ENCODE assay signal across 9 cellular contexts in the genomic region with DNA sequence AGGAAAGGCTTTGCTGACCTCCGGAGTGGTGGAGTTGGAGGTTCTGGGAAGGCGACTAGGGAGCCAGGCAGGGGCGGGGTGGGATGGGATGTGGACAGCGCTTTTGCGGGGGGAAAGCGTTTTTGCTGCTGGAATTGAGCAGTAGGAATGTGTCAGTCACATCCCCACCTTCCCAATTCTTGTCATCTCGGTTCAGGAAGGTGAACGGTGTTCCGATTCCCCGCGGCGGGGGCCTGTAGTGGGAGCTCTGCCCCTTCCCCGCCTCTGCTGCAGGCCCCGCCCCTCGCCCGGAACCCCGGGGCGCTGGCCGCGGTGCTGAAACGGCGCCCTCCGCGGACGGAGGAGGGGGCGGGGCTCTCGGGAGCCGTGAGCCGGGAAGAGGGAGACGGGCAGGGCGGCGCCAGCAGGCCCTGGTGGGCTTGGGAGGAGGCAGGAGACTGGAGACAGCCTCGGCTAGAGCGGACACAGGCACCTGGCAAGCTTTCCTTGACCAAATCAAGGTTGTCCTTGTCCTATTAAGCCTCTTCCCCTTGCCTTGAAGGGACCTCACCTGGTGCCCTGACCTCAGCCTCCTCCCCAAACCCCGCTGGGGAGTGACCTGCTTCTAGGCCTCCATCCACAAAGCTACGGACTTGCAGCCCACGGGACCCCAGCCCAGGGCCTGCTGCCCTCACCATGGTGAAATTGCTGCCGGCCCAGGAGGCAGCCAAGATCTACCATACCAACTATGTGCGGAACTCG. TPM values are rescaled to one million over a fixed set of nuclear protein-coding genes. Genes with fewer than 3 reads are reported as not detected.
DNase-seq lines count a peak whose midpoint lies in the region; ATAC-seq and TF ChIP-seq lines count a peak whose summit lies in the region.
"Had no signal": no experiment of that assay in that cellular context is flagged by ENCODE, and none has a peak within 500 bp of the region (broad histone marks: within the 10 kb centered on the region; RNA-seq: fewer than 3 reads in every experiment).

A gene (plus strand): TSS at position 357 of the 741 bp plus-strand sequence. CDS start 319 bp downstream, at position 676.

- H3K9ac ChIP-seq in HUES6 (ENCODE audit: low read length) (no peak within 1 kb of the TSS), iPS-18a (ENCODE audit: low read length) (no peak within 1 kb of the TSS)

- H3K9me3 Mint-ChIP-seq in activated naive CD8-positive, alpha-beta T cell treated with anti-CD3 and anti-CD28 coated beads for 36 hours, result no peaks in the 10 kb centered on the region

- H3K4me1 Mint-ChIP-seq in activated naive CD8-positive, alpha-beta T cell treated with anti-CD3 and anti-CD28 coated beads for 36 hours, result peaks cover 2% of the 10 kb centered on the region

- H3K4me1 ChIP-seq in HUES6 (ENCODE audit: control insufficient read depth, insufficient read depth, low read length) (0 out of 2 replicates have a peak, but pooled peaks cover 4% of the 10 kb centered on the region), iPS-18a (ENCODE audit: control insufficient read depth, low read depth, low read length) (no peaks in the 10 kb centered on the region)

- no peak for ATAC-seq in HG02588 (IDR thresholded peaks at IDR 0.05; ENCODE audit: unreplicated experiment)

- H3K4me3 ChIP-seq in BJ (ENCODE audit: low read depth, low read length), result peak within 1 kb of the TSS; percentile 25
- H3K4me3 ChIP-seq in HUES6 (ENCODE audit: low read depth, low read length), result peak within 1 kb of the TSS; percentile 66
- H3K4me3 ChIP-seq in iPS-18a (ENCODE audit: low read length), result peak within 1 kb of the TSS; percentile 51

- H3K4me3 Mint-ChIP-seq in activated naive CD8-positive, alpha-beta T cell treated with anti-CD3 and anti-CD28 coated beads for 36 hours, result no peak within 1 kb of the TSS

- H3K36me3 Mint-ChIP-seq in activated naive CD8-positive, alpha-beta T cell treated with anti-CD3 and anti-CD28 coated beads for 36 hours, result no peaks in the 10 kb centered on the region

- no peaks in the 10 kb centered on the region for H3K27me3 ChIP-seq in BJ (ENCODE audit: control insufficient read depth, insufficient read depth, low read length)
- peaks cover 11% of the 10 kb centered on the region; the same call in 1 of the 2 replicates for H3K27me3 ChIP-seq in HUES6 (ENCODE audit: control insufficient read depth, insufficient read depth, low read length)
- H3K27me3 ChIP-seq in iPS-18a (ENCODE audit: control insufficient read depth, insufficient read depth, low read length), result no peaks in the 10 kb centered on the region

- H3K9me3 ChIP-seq in HUES6 (ENCODE audit: control insufficient read depth, insufficient read depth, low read depth, low read length) (no peaks in the 10 kb centered on the region), iPS-18a (ENCODE audit: control insufficient read depth, low read depth, low read length) (no peaks in the 10 kb centered on the region)

- CTCF ChIA-PET in BJ (lab: Yijun Ruan, JAX), result no interaction called here

- TF ChIP-seq CTCF in BJ (IDR thresholded peaks at IDR 0.05; ENCODE audit: insufficient read depth, low read depth, low read length), result no peak

- no peaks in the 10 kb centered on the region for H3K36me3 ChIP-seq in BJ (ENCODE audit: control insufficient read depth, insufficient read depth, low read length)
- no peaks in the 10 kb centered on the region for H3K36me3 ChIP-seq in HUES6 (ENCODE audit: control insufficient read depth, insufficient read depth, low read length)
- H3K36me3 ChIP-seq in iPS-18a (ENCODE audit: control insufficient read depth, low read depth, low read length), result no peaks in the 10 kb centered on the region

- DNase-seq in BJ (ENCODE audit: low read depth), result no peak
- DNase-seq in RPMI7951 (ENCODE audit: low read depth), result peak; percentile 24
- DNase-seq in activated naive CD8-positive, alpha-beta T cell treated with anti-CD3 and anti-CD28 coated beads for 36 hours, result peak; percentile 69
- DNase-seq in stimulated activated CD4-positive, alpha-beta T cell treated with anti-CD3 and anti-CD28 coated beads, Interleukin-1b, Interleukin-23, amount 100 ng/mL, for 48 hours, result peak; percentile 40
- DNase-seq in SW 1271 (lab: John Stamatoyannopoulos, UW), result no peak

- peaks cover 30% of the 10 kb centered on the region for H3K27me3 Mint-ChIP-seq in activated naive CD8-positive, alpha-beta T cell treated with anti-CD3 and anti-CD28 coated beads for 36 hours

- POLR2A ChIA-PET in BJ (lab: Charles Lee), result interaction anchor here (0.8 kb wide), 1 partner anchor 12 kb away, joined by 3 read pairs; no protein-coding TSS in a partner anchor

- no peak within 1 kb of the TSS for H3K27ac ChIP-seq in HUES6 (ENCODE audit: low read depth, low read length)
- no peak within 1 kb of the TSS for H3K27ac ChIP-seq in iPS-18a (ENCODE audit: low read length)
- H3K27ac ChIP-seq: epithelial cell of prostate had no signal

- H3K27ac Mint-ChIP-seq in activated naive CD8-positive, alpha-beta T cell treated with anti-CD3 and anti-CD28 coated beads for 36 hours, result no peak within 1 kb of the TSS

RNA-seq across cellular contexts. Expression of the gene that starts here (rescaled TPM):
- not detected in 2 replicates for polyA plus RNA-seq in BJ (2011; rRNA removed)
- not detected in 2 replicates for polyA minus RNA-seq in BJ (2011; rRNA and poly(A)+ RNA removed)
- total RNA-seq in RPMI7951 (2014; rRNA removed; shearing (Covaris generic)), result not detected in 2 replicates
- not detected for total RNA-seq in activated naive CD8-positive, alpha-beta T cell treated with anti-CD3 and anti-CD28 coated beads for 36 hours

Comparison
In these comparisons a context has a peak if more than half of its experiments do, and no peak if none do; other contexts are left out.
1. Peak in DNase-seq in RPMI7951; RNA of the gene not detected or under 1 TPM.
2. Peak in DNase-seq in activated naive CD8-positive, alpha-beta T cell treated with anti-CD3 and anti-CD28 coated beads for 36 hours; RNA of the gene not detected or under 1 TPM.